In the genomic region with DNA sequence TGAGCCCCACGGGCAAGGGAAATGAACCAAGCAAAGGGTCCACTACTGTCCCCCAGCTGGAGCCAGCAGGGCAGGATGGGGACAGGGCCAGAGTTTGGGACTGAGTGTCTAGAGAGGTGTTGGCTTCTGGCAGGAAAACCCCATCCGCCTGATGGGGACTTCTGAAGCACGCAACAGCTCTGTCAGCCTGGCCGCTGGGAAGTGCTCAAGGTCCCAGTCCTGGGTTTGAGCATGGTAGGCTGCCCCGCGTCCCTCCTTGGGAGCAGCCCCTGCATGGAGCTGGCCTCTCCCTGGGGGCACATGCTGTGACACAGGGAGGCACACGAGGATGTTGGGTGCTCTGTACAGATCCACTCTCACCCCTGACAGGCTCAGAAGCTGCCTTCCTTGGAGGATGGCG, we compare ENCODE assay signal across 40 cellular contexts. TPM values are rescaled to one million over a fixed set of nuclear protein-coding genes. Genes with fewer than 3 reads are reported as not detected.
"Had no signal": no experiment of that assay in that cellular context is flagged by ENCODE, and none has a peak within 500 bp of the region (broad histone marks: within the 10 kb centered on the region; RNA-seq: fewer than 3 reads in every experiment).

No MANE protein-coding gene starts in this region.

- H3K27ac Mint-ChIP-seq: activated CD4-positive, alpha-beta memory T cell treated with anti-CD3 and anti-CD28 coated beads, Interleukin-2, amount 10 ng/mL, durations not matched to agents 7 days and 5 days; activated CD4-positive, alpha-beta T cell treated with anti-CD3 and anti-CD28 coated beads for 36 hours; activated CD4-positive, alpha-beta T cell treated with anti-CD3 and anti-CD28 coated beads, Interleukin-2, amount 10 ng/mL, durations not matched to agents 7 days and 5 days; activated naive CD4-positive, alpha-beta T cell treated with anti-CD3 and anti-CD28 coated beads for 36 hours; activated naive CD4-positive, alpha-beta T cell treated with anti-CD3 and anti-CD28 coated beads, Interleukin-2, amount 50 U/mL, for 72 hours; activated naive CD8-positive, alpha-beta T cell treated with anti-CD3 and anti-CD28 coated beads for 36 hours; activated T-cell treated with anti-CD3 and anti-CD28 coated beads, Interleukin-2, amount 50 U/mL, for 72 hours; activated T-helper 1 cell treated with anti-CD3 and anti-CD28 coated beads, Interleukin-12 subunit alpha, Interleukin-12 subunit beta, Interleukin-2, Interleukin-4 antibody, amounts not matched to agents 30 ng/mL and 10 ng/mL and 1 ng/mL, durations not matched to agents 14 hours and 24 hours and 36 hours; T-cell; T-helper 17 cell; T-helper 2 cell treated with Interferon-gamma antibody and Interleukin-4, amounts not matched to agents 5 μg/mL and 100 μg/mL, for 36 hours; WTC11 had no signal

- H3K36me3 Mint-ChIP-seq: activated naive CD4-positive, alpha-beta T cell treated with anti-CD3 and anti-CD28 coated beads, Interleukin-2, amount 50 U/mL, for 72 hours; activated naive CD8-positive, alpha-beta T cell treated with anti-CD3 and anti-CD28 coated beads for 36 hours; T-cell; WTC11 had no signal

- H3K36me3 ChIP-seq: adrenal gland, brain microvascular endothelial cell, breast epithelium had no signal

- FAIRE-seq: astrocyte, TTC549 had no signal

- H3K4me1 ChIP-seq: adrenal gland, breast epithelium had no signal

- H3K4me3 ChIP-seq: adrenal gland, body of pancreas, breast epithelium had no signal

- H3K27me3 ChIP-seq: adrenal gland, body of pancreas, breast epithelium had no signal

- DNase-seq: activated CD4-positive, alpha-beta memory T cell treated with anti-CD3 and anti-CD28 coated beads, Interleukin-2, amount 10 ng/mL, durations not matched to agents 7 days and 5 days; activated CD4-positive, alpha-beta T cell treated with anti-CD3 and anti-CD28 coated beads for 1 hour; activated CD4-positive, alpha-beta T cell treated with anti-CD3 and anti-CD28 coated beads for 36 hours; activated CD4-positive, alpha-beta T cell treated with anti-CD3 and anti-CD28 coated beads for 48 hours; activated CD4-positive, alpha-beta T cell treated with anti-CD3 and anti-CD28 coated beads, Interleukin-2, amount 10 ng/mL, durations not matched to agents 7 days and 5 days; activated CD4-positive, alpha-beta T cell treated with anti-CD3 and anti-CD28 coated beads, Interleukin-2, amount 50 U/mL, for 48 hours; activated CD4-positive, CD25-positive, alpha-beta regulatory T cell; activated CD8-positive, alpha-beta memory T cell treated with anti-CD3 and anti-CD28 coated beads, Interleukin-2, amount 50 U/mL, for 4 hours; activated effector memory CD4-positive, alpha-beta T cell treated with anti-CD3 and anti-CD28 coated beads, Interleukin-2, amount 50 U/mL, for 16 hours; activated gamma-delta T cell treated with Interleukin-2 at 50 U/mL for 16 hours; activated naive CD4-positive, alpha-beta T cell; activated naive CD4-positive, alpha-beta T cell treated with anti-CD3 and anti-CD28 coated beads for 36 hours; activated naive CD4-positive, alpha-beta T cell treated with anti-CD3 and anti-CD28 coated beads, Interleukin-2, amount 50 U/mL, for 16 hours; activated naive CD8-positive, alpha-beta T cell treated with anti-CD3 and anti-CD28 coated beads for 36 hours; activated T-cell treated with anti-CD3 and anti-CD28 coated beads for 4 hours; activated T-cell treated with anti-CD3 and anti-CD28 coated beads, Interleukin-2, amount 50 U/mL, for 1 hour; activated T-cell treated with anti-CD3 and anti-CD28 coated beads, Interleukin-2, amount 50 U/mL, for 4 hours; activated T-cell treated with anti-CD3 and anti-CD28 coated beads, Interleukin-2, amount 50 U/mL, for 72 hours; adrenal gland; amniotic stem cell; aorta; body of pancreas; brain microvascular endothelial cell; central memory CD4-positive, alpha-beta T cell; T-cell; T-helper 17 cell; T-helper 9 cell had no signal

- H3K27ac ChIP-seq: adrenal gland, body of pancreas, brain microvascular endothelial cell, breast epithelium, VCaP had no signal

- H3K4me1 Mint-ChIP-seq: activated CD4-positive, alpha-beta memory T cell treated with anti-CD3 and anti-CD28 coated beads, Interleukin-2, amount 10 ng/mL, durations not matched to agents 7 days and 5 days; activated CD4-positive, alpha-beta T cell treated with anti-CD3 and anti-CD28 coated beads for 36 hours; activated CD4-positive, alpha-beta T cell treated with anti-CD3 and anti-CD28 coated beads, Interleukin-2, amount 10 ng/mL, durations not matched to agents 7 days and 5 days; activated naive CD8-positive, alpha-beta T cell treated with anti-CD3 and anti-CD28 coated beads for 36 hours; activated T-helper 17 cell treated with anti-CD3 and anti-CD28 coated beads, Interleukin-2, amount 50 U/mL, for 72 hours; T-cell; T-helper 17 cell; WTC11 had no signal

- H3K9me3 ChIP-seq: adrenal gland, body of pancreas, breast epithelium had no signal

- H3K9me3 Mint-ChIP-seq: activated CD4-positive, alpha-beta memory T cell treated with anti-CD3 and anti-CD28 coated beads, Interleukin-2, amount 10 ng/mL, durations not matched to agents 7 days and 5 days; activated CD4-positive, alpha-beta T cell treated with anti-CD3 and anti-CD28 coated beads, Interleukin-2, amount 10 ng/mL, durations not matched to agents 7 days and 5 days; activated naive CD4-positive, alpha-beta T cell treated with anti-CD3 and anti-CD28 coated beads for 36 hours; activated naive CD4-positive, alpha-beta T cell treated with anti-CD3 and anti-CD28 coated beads, Interleukin-2, amount 50 U/mL, for 72 hours; activated naive CD8-positive, alpha-beta T cell treated with anti-CD3 and anti-CD28 coated beads for 36 hours; activated T-cell treated with anti-CD3 and anti-CD28 coated beads, Interleukin-2, amount 50 U/mL, for 4 hours; activated T-cell treated with anti-CD3 and anti-CD28 coated beads, Interleukin-2, amount 50 U/mL, for 72 hours; activated T-helper 1 cell treated with anti-CD3 and anti-CD28 coated beads, Interleukin-12 subunit alpha, Interleukin-12 subunit beta, Interleukin-2, Interleukin-4 antibody, amounts not matched to agents 30 ng/mL and 10 ng/mL and 1 ng/mL, durations not matched to agents 14 hours and 24 hours and 36 hours; activated T-helper 17 cell treated with anti-CD3 and anti-CD28 coated beads, Interleukin-2, amount 50 U/mL, for 72 hours; T-cell; T-helper 2 cell treated with Interferon-gamma antibody and Interleukin-4, amounts not matched to agents 5 μg/mL and 100 μg/mL, for 36 hours; WTC11 had no signal

- ATAC-seq: activated CD4-positive, alpha-beta T cell treated with anti-CD3 and anti-CD28 coated beads for 36 hours; activated CD4-positive, CD25-positive, alpha-beta regulatory T cell treated with anti-CD3 and anti-CD28 coated beads, Interleukin-2, amount 50 U/mL, for 24 hours; activated naive CD4-positive, alpha-beta T cell treated with anti-CD3 and anti-CD28 coated beads, Interleukin-2, amount 50 U/mL, for 72 hours; activated T-cell treated with anti-CD3 and anti-CD28 coated beads, Interleukin-2, amount 50 U/mL, for 4 hours; activated T-cell treated with anti-CD3 and anti-CD28 coated beads, Interleukin-2, amount 50 U/mL, for 72 hours; activated T-helper 17 cell treated with anti-CD3 and anti-CD28 coated beads, Interleukin-2, amount 50 U/mL, for 72 hours; body of pancreas; T-cell; T-helper 17 cell; WTC11 had no signal

- H3K4me3 Mint-ChIP-seq: activated CD4-positive, alpha-beta memory T cell treated with anti-CD3 and anti-CD28 coated beads, Interleukin-2, amount 10 ng/mL, durations not matched to agents 7 days and 5 days; activated CD4-positive, alpha-beta T cell treated with anti-CD3 and anti-CD28 coated beads for 36 hours; activated CD4-positive, alpha-beta T cell treated with anti-CD3 and anti-CD28 coated beads, Interleukin-2, amount 10 ng/mL, durations not matched to agents 7 days and 5 days; activated naive CD4-positive, alpha-beta T cell treated with anti-CD3 and anti-CD28 coated beads for 36 hours; activated naive CD8-positive, alpha-beta T cell treated with anti-CD3 and anti-CD28 coated beads for 36 hours; activated T-cell treated with anti-CD3 and anti-CD28 coated beads, Interleukin-2, amount 50 U/mL, for 4 hours; activated T-cell treated with anti-CD3 and anti-CD28 coated beads, Interleukin-2, amount 50 U/mL, for 72 hours; activated T-helper 1 cell treated with anti-CD3 and anti-CD28 coated beads, Interleukin-12 subunit alpha, Interleukin-12 subunit beta, Interleukin-2, Interleukin-4 antibody, amounts not matched to agents 30 ng/mL and 10 ng/mL and 1 ng/mL, durations not matched to agents 14 hours and 24 hours and 36 hours; activated T-helper 17 cell treated with anti-CD3 and anti-CD28 coated beads, Interleukin-2, amount 50 U/mL, for 72 hours; T-cell; T-helper 17 cell; T-helper 2 cell treated with Interferon-gamma antibody and Interleukin-4, amounts not matched to agents 5 μg/mL and 100 μg/mL, for 36 hours; WTC11 had no signal

- H3K27me3 Mint-ChIP-seq: activated CD4-positive, alpha-beta memory T cell treated with anti-CD3 and anti-CD28 coated beads, Interleukin-2, amount 10 ng/mL, durations not matched to agents 7 days and 5 days; activated CD4-positive, alpha-beta T cell treated with anti-CD3 and anti-CD28 coated beads for 36 hours; activated CD4-positive, alpha-beta T cell treated with anti-CD3 and anti-CD28 coated beads, Interleukin-2, amount 10 ng/mL, durations not matched to agents 7 days and 5 days; activated naive CD8-positive, alpha-beta T cell treated with anti-CD3 and anti-CD28 coated beads for 36 hours; activated T-helper 17 cell treated with anti-CD3 and anti-CD28 coated beads, Interleukin-2, amount 50 U/mL, for 72 hours; T-cell; T-helper 17 cell had no signal

RNA-seq across cellular contexts. Expression of gene ACE, which starts 14.6 kb away (rescaled TPM):
- total RNA-seq: activated naive CD8-positive, alpha-beta T cell treated with anti-CD3 and anti-CD28 coated beads for 36 hours had no signal

RNA-seq across cellular contexts. Expression of gene KCNH6, which starts 31.7 kb away (rescaled TPM):
- total RNA-seq: activated CD4-positive, alpha-beta memory T cell treated with anti-CD3 and anti-CD28 coated beads, Interleukin-2, amount 10 ng/mL, durations not matched to agents 7 days and 5 days; activated CD4-positive, alpha-beta T cell treated with anti-CD3 and anti-CD28 coated beads for 36 hours; activated CD4-positive, alpha-beta T cell treated with anti-CD3 and anti-CD28 coated beads, Interleukin-2, amount 10 ng/mL, durations not matched to agents 7 days and 5 days; activated CD8-positive, alpha-beta memory T cell treated with anti-CD3 and anti-CD28 coated beads for 36 hours; activated naive CD4-positive, alpha-beta T cell treated with anti-CD3 and anti-CD28 coated beads for 36 hours; activated naive CD8-positive, alpha-beta T cell treated with anti-CD3 and anti-CD28 coated beads for 36 hours; activated T-cell treated with anti-CD3 and anti-CD28 coated beads, Interleukin-2, amount 50 U/mL, for 4 hours; activated T-cell treated with anti-CD3 and anti-CD28 coated beads, Interleukin-2, amount 50 U/mL, for 72 hours; activated T-helper 1 cell treated with anti-CD3 and anti-CD28 coated beads, Interleukin-12 subunit alpha, Interleukin-12 subunit beta, Interleukin-2, Interleukin-4 antibody, amounts not matched to agents 30 ng/mL and 10 ng/mL and 1 ng/mL, durations not matched to agents 14 hours and 24 hours and 36 hours; aorta; astrocyte; breast epithelium; cardiac septum; T-cell; T-helper 1 cell treated with Interleukin-12 subunit alpha and Interleukin-12 subunit beta and Interleukin-4 antibody, amounts not matched to agents 30 ng/mL and 1 ng/mL, for 36 hours; T-helper 17 cell had no signal
- polyA plus RNA-seq: aorta had no signal
